ENCODE assay signal across 27 cellular contexts in genomic region chr12:4938900-4939299, GRCh38. TPM values are rescaled to one million over a fixed set of nuclear protein-coding genes. Genes with fewer than 3 reads are reported as not detected.
"Had no signal": no experiment of that assay in that cellular context is flagged by ENCODE, and none has a peak within 500 bp of the region (broad histone marks: within the 10 kb centered on the region; RNA-seq: fewer than 3 reads in every experiment).

No MANE protein-coding gene starts in this region.

- H3K4me3 ChIP-seq: cardiac muscle cell, PC-9, SJCRH30, SK-N-MC had no signal

- H3K36me3 ChIP-seq: cardiac muscle cell, SJCRH30 had no signal

- DNase-seq: activated CD4-positive, alpha-beta memory T cell treated with anti-CD3 and anti-CD28 coated beads for 36 hours; activated CD4-positive, alpha-beta T cell treated with anti-CD3 and anti-CD28 coated beads for 36 hours; activated CD4-positive, alpha-beta T cell treated with anti-CD3 and anti-CD28 coated beads, Interleukin-2, amount 50 U/mL, for 1 hour; activated CD8-positive, alpha-beta memory T cell treated with anti-CD3 and anti-CD28 coated beads, Interleukin-2, amount 50 U/mL, for 48 hours; activated effector memory CD4-positive, alpha-beta T cell treated with Interleukin-2 at 50 U/mL for 16 hours; activated naive CD4-positive, alpha-beta T cell treated with anti-CD3 and anti-CD28 coated beads, Interleukin-2, amount 10 ng/mL, durations not matched to agents 7 days and 5 days; activated naive CD8-positive, alpha-beta T cell treated with anti-CD3 and anti-CD28 coated beads, Interleukin-2, amount 50 U/mL, for 24 hours; activated T-cell treated with anti-CD3 and anti-CD28 coated beads, Interleukin-2, amount 50 U/mL, for 48 hours; NCI-H2171; NCI-H226; NCI-H446 treated with DMSO at 0.1 percent for 48 hours; PC-9; SHP77; SJCRH30 had no signal

- FAIRE-seq: RCC 7860, TTC549 had no signal

- ATAC-seq: activated CD4-positive, alpha-beta T cell treated with anti-CD3 and anti-CD28 coated beads for 36 hours; activated CD4-positive, CD25-positive, alpha-beta regulatory T cell treated with anti-CD3 and anti-CD28 coated beads, Interleukin-2, amount 50 U/mL, for 24 hours; activated naive CD8-positive, alpha-beta T cell treated with anti-CD3 and anti-CD28 coated beads, Interleukin-2, amount 50 U/mL, for 24 hours; WTC11 had no signal

- H3K9me3 Mint-ChIP-seq: activated CD4-positive, alpha-beta memory T cell treated with anti-CD3 and anti-CD28 coated beads for 36 hours; activated naive CD4-positive, alpha-beta T cell treated with anti-CD3 and anti-CD28 coated beads, Interleukin-2, amount 10 ng/mL, durations not matched to agents 7 days and 5 days; activated naive CD8-positive, alpha-beta T cell treated with anti-CD3 and anti-CD28 coated beads, Interleukin-2, amount 50 U/mL, for 24 hours; brain; central memory CD8-positive, alpha-beta T cell; T-helper 1 cell treated with Interleukin-12 subunit alpha and Interleukin-12 subunit beta and Interleukin-4 antibody, amounts not matched to agents 30 μg/mL and 1 μg/mL, for 36 hours; T-helper 2 cell treated with Interferon-gamma antibody and Interleukin-4, amounts not matched to agents 5 μg/mL and 100 μg/mL, for 36 hours; WTC11 had no signal

- H3K36me3 Mint-ChIP-seq: activated CD4-positive, alpha-beta memory T cell treated with anti-CD3 and anti-CD28 coated beads for 36 hours; activated naive CD4-positive, alpha-beta T cell treated with anti-CD3 and anti-CD28 coated beads, Interleukin-2, amount 10 ng/mL, durations not matched to agents 7 days and 5 days; activated naive CD8-positive, alpha-beta T cell; brain; WTC11 had no signal

- H3K27ac Mint-ChIP-seq: activated CD4-positive, alpha-beta memory T cell treated with anti-CD3 and anti-CD28 coated beads for 36 hours; activated CD4-positive, alpha-beta T cell treated with anti-CD3 and anti-CD28 coated beads for 36 hours; activated naive CD4-positive, alpha-beta T cell treated with anti-CD3 and anti-CD28 coated beads, Interleukin-2, amount 10 ng/mL, durations not matched to agents 7 days and 5 days; activated naive CD8-positive, alpha-beta T cell; activated naive CD8-positive, alpha-beta T cell treated with anti-CD3 and anti-CD28 coated beads, Interleukin-2, amount 50 U/mL, for 24 hours; T-helper 1 cell treated with Interleukin-12 subunit alpha and Interleukin-12 subunit beta and Interleukin-4 antibody, amounts not matched to agents 30 μg/mL and 1 μg/mL, for 36 hours; T-helper 2 cell treated with Interferon-gamma antibody and Interleukin-4, amounts not matched to agents 5 μg/mL and 100 μg/mL, for 36 hours; WTC11 had no signal

- H3K27ac ChIP-seq: cardiac muscle cell, KMS-11, PC-9, SJCRH30, SK-N-MC had no signal

- H3K4me1 Mint-ChIP-seq: activated naive CD4-positive, alpha-beta T cell treated with anti-CD3 and anti-CD28 coated beads, Interleukin-2, amount 10 ng/mL, durations not matched to agents 7 days and 5 days; activated naive CD8-positive, alpha-beta T cell treated with anti-CD3 and anti-CD28 coated beads, Interleukin-2, amount 50 U/mL, for 24 hours; brain; central memory CD8-positive, alpha-beta T cell had no signal

- H3K4me1 ChIP-seq: SJCRH30 had no signal

- H3K4me3 Mint-ChIP-seq: activated CD4-positive, alpha-beta memory T cell treated with anti-CD3 and anti-CD28 coated beads for 36 hours; activated CD4-positive, alpha-beta T cell treated with anti-CD3 and anti-CD28 coated beads for 36 hours; activated naive CD4-positive, alpha-beta T cell treated with anti-CD3 and anti-CD28 coated beads, Interleukin-2, amount 10 ng/mL, durations not matched to agents 7 days and 5 days; activated naive CD8-positive, alpha-beta T cell; activated naive CD8-positive, alpha-beta T cell treated with anti-CD3 and anti-CD28 coated beads, Interleukin-2, amount 50 U/mL, for 24 hours; brain; central memory CD8-positive, alpha-beta T cell; T-helper 1 cell treated with Interleukin-12 subunit alpha and Interleukin-12 subunit beta and Interleukin-4 antibody, amounts not matched to agents 30 μg/mL and 1 μg/mL, for 36 hours; T-helper 2 cell treated with Interferon-gamma antibody and Interleukin-4, amounts not matched to agents 5 μg/mL and 100 μg/mL, for 36 hours; WTC11 had no signal

RNA-seq across cellular contexts. Expression of gene KCNA1, which starts 29.2 kb away (rescaled TPM):
- total RNA-seq: activated CD4-positive, alpha-beta memory T cell treated with anti-CD3 and anti-CD28 coated beads for 36 hours; activated CD4-positive, alpha-beta T cell treated with anti-CD3 and anti-CD28 coated beads for 36 hours; OCI-LY7; PC-9; SJCRH30 had no signal
- polyA plus RNA-seq: cardiac muscle cell had no signal
